In the genomic region with DNA sequence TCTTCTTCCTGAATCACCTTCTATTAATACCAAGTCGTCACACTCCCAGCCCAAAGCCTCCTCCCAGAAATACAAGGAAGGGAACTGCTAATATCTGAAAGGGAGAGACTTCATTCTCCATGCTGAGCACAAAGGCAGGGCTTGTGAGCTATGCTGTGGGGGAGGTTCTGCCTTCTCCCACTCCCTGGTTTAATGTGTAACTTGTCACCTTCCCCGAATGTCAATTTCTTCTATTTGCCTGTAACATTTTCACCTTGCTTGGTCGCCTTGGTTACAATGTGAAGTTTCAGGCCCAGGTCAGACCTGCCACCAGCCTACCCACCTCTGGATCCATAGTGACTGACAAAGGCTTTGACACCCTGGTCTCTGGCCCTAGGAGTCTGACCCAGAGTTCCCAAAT, we compare ENCODE assay signal across 31 cellular contexts.
DNase-seq lines count a peak whose midpoint lies in the region; ATAC-seq, FAIRE-seq and TF ChIP-seq lines count a peak whose summit lies in the region.
"Had no signal": no experiment of that assay in that cellular context is flagged by ENCODE, and none has a peak within 500 bp of the region (broad histone marks: within the 10 kb centered on the region; RNA-seq: fewer than 3 reads in every experiment).

No MANE protein-coding gene starts in this region.

- POLR2A ChIA-PET in GM10248 (lab: Yijun Ruan, JAX), result no interaction called here
- POLR2A ChIA-PET in activated CD4-positive, alpha-beta memory T cell treated with anti-CD3 and anti-CD28 coated beads for 36 hours (lab: Charles Lee), result no interaction called here

- no peaks in the 10 kb centered on the region for H3K9me3 Mint-ChIP-seq in activated CD4-positive, alpha-beta memory T cell treated with anti-CD3 and anti-CD28 coated beads for 36 hours
- H3K9me3 Mint-ChIP-seq: activated naive CD8-positive, alpha-beta T cell treated with anti-CD3 and anti-CD28 coated beads for 36 hours; T-cell had no signal

- intact Hi-C loops in right lobe of liver (cut with DNase I), result no loop called here
- intact Hi-C loops in activated CD4-positive, alpha-beta memory T cell treated with anti-CD3 and anti-CD28 coated beads for 36 hours (cut with micrococcal nuclease), result no loop called here

- 36% methylated on average over 3 of the region's 3 CpGs for WGBS in right lobe of liver (ENCODE audit: insufficient coverage, low coverage, low lambda C conversion rate, missing lambda C conversion rate)
- 23 to 51% (median 30%) methylated on average over 3 of the region's 3 CpGs for WGBS in small intestine, 3 donors

- H3K9me3 ChIP-seq in right lobe of liver (no peaks in the 10 kb centered on the region), small intestine (ENCODE audit: control insufficient read depth, low read depth) (no peaks in the 10 kb centered on the region)
- H3K9me3 ChIP-seq: ascending aorta, MG63, prostate gland, SJSA1, tibial nerve had no signal

- H3K27me3 ChIP-seq in right lobe of liver (no peaks in the 10 kb centered on the region), small intestine (ENCODE audit: control insufficient read depth in 2 of 2, insufficient read depth in 2 of 2, low read length in 2 of 2) (peaks cover 0 to 11% of the 10 kb centered on the region in 2 donors)
- H3K27me3 ChIP-seq: ascending aorta, MG63, tibial nerve had no signal

- ATAC-seq in esophagus mucosa (peak; percentile 28), right lobe of liver (peak; percentile 81 to 90 (median 89)), HG03439 (IDR thresholded peaks at IDR 0.05; ENCODE audit: unreplicated experiment) (no peak)
- ATAC-seq: T-cell had no signal

- no peak for FAIRE-seq in small intestine (lab: Jason Lieb, UNC)
- FAIRE-seq: endothelial cell of umbilical vein, GM19239, H54, keratinocyte, RCC 7860 had no signal

- H3K4me1 ChIP-seq in right lobe of liver (peaks cover 0 to 12% (median 4%) of the 10 kb centered on the region in 4 donors), small intestine (ENCODE audit: control insufficient read depth in 2 of 2, insufficient read depth in 1 of 2, low read depth in 1 of 2, low read length in 1 of 2) (no peaks in the 10 kb centered on the region)
- H3K4me1 ChIP-seq: ascending aorta, prostate gland, SJSA1, tibial nerve had no signal

- H3K4me3 Mint-ChIP-seq in activated CD4-positive, alpha-beta memory T cell treated with anti-CD3 and anti-CD28 coated beads for 36 hours, result no peak overlapping the region
- H3K4me3 Mint-ChIP-seq: activated naive CD8-positive, alpha-beta T cell treated with anti-CD3 and anti-CD28 coated beads for 36 hours; T-cell had no signal

- peaks cover 13% of the 10 kb centered on the region for H3K27me3 Mint-ChIP-seq in activated CD4-positive, alpha-beta memory T cell treated with anti-CD3 and anti-CD28 coated beads for 36 hours

- no peak overlapping the region for H3K27ac ChIP-seq in right lobe of liver
- no peak overlapping the region for H3K27ac ChIP-seq in small intestine (ENCODE audit: low read depth in 1 of 2, low read length in 1 of 2)
- H3K27ac ChIP-seq: ascending aorta, prostate gland, SJSA1, tibial nerve had no signal

- no peak overlapping the region for H3K4me3 ChIP-seq in right lobe of liver
- no peak overlapping the region for H3K4me3 ChIP-seq in small intestine (ENCODE audit: low read depth in 1 of 2, low read length in 2 of 2)
- H3K4me3 ChIP-seq: ascending aorta, MG63, prostate gland, SJSA1, smooth muscle cell, tibial nerve had no signal

- H3K36me3 ChIP-seq in right lobe of liver (no peaks in the 10 kb centered on the region), small intestine (ENCODE audit: control insufficient read depth in 2 of 2, insufficient read depth in 2 of 2, low read length in 2 of 2) (no peaks in the 10 kb centered on the region)
- H3K36me3 ChIP-seq: ascending aorta, MG63, prostate gland, SJSA1, tibial nerve had no signal

- no peak for TF ChIP-seq POLR2A in right lobe of liver (IDR thresholded peaks at IDR 0.05)

- TF ChIP-seq CTCF in right lobe of liver (IDR thresholded peaks at IDR 0.05) (no peak), GM10248 (IDR thresholded peaks at IDR 0.05; ENCODE audit: control extremely low read depth, extremely low read depth, low read depth, missing control alignments) (no peak)

- no peak overlapping the region for H3K27ac Mint-ChIP-seq in activated CD4-positive, alpha-beta memory T cell treated with anti-CD3 and anti-CD28 coated beads for 36 hours
- H3K27ac Mint-ChIP-seq: activated naive CD8-positive, alpha-beta T cell treated with anti-CD3 and anti-CD28 coated beads for 36 hours; T-cell had no signal

- H3K36me3 Mint-ChIP-seq in activated CD4-positive, alpha-beta memory T cell treated with anti-CD3 and anti-CD28 coated beads for 36 hours, result no peaks in the 10 kb centered on the region
- H3K36me3 Mint-ChIP-seq: activated naive CD8-positive, alpha-beta T cell treated with anti-CD3 and anti-CD28 coated beads for 36 hours; T-cell had no signal

- DNase-seq in HuH-7 (ENCODE audit: low spot score), result peak; percentile 21
- DNase-seq in right lobe of liver, result no peak
- peak; percentile 5 for DNase-seq in small intestine
- no peak for DNase-seq in GM10248 (ENCODE audit: extremely low spot score)
- no peak for DNase-seq in activated CD4-positive, alpha-beta memory T cell treated with anti-CD3 and anti-CD28 coated beads for 36 hours
- DNase-seq: activated CD4-positive, alpha-beta T cell treated with anti-CD3 and anti-CD28 coated beads, Interleukin-2, amount 50 U/mL, for 48 hours; activated effector memory CD4-positive, alpha-beta T cell treated with Interleukin-2 at 50 U/mL for 16 hours; activated naive CD8-positive, alpha-beta T cell treated with anti-CD3 and anti-CD28 coated beads for 36 hours; activated T-cell treated with anti-CD3 and anti-CD28 coated beads for 4 hours; central memory CD4-positive, alpha-beta T cell; DMS79; KG1; MG63; NCI-H1417; NCI-H2081; NCI-H226; NCI-H748 treated with DMSO at 0.1 percent for 48 hours; stimulated activated CD4-positive, alpha-beta T cell treated with anti-CD3 and anti-CD28 coated beads, Interleukin-1b, Interleukin-23, amount 100 ng/mL, for 48 hours; T-cell had no signal

- H3K4me1 Mint-ChIP-seq in activated CD4-positive, alpha-beta memory T cell treated with anti-CD3 and anti-CD28 coated beads for 36 hours (ENCODE audit: low read depth), result no peaks in the 10 kb centered on the region
- H3K4me1 Mint-ChIP-seq: activated naive CD8-positive, alpha-beta T cell treated with anti-CD3 and anti-CD28 coated beads for 36 hours; T-cell had no signal

- CTCF ChIA-PET in GM10248 (lab: Yijun Ruan, JAX), result interaction anchor here (2.0 to 2.3 kb wide), 2 partner anchors 9 to 59 kb away, joined by 6 to 9 read pairs; no protein-coding TSS in a partner anchor
- CTCF ChIA-PET in activated CD4-positive, alpha-beta memory T cell treated with anti-CD3 and anti-CD28 coated beads for 36 hours (lab: Charles Lee), result no interaction called here

Comparison
In these comparisons a context has a peak if more than half of its experiments do, and no peak if none do; other contexts are left out.
1. DNase-seq: peak in HuH-7 (single experiment) and small intestine (single experiment); none in right lobe of liver (0 of 3), GM10248 (single experiment) and activated CD4-positive, alpha-beta memory T cell treated with anti-CD3 and anti-CD28 coated beads for 36 hours (single experiment).